8 cellular contexts compared by ENCODE assay signal in genomic region chr10:63629363-63630084, GRCh38.
DNase-seq lines count a peak whose midpoint lies in the region; ATAC-seq, FAIRE-seq and TF ChIP-seq lines count a peak whose summit lies in the region.

No MANE protein-coding gene starts in this region.

- H2AK5ac ChIP-seq in H1 (ENCODE audit: low read depth, low read length) (0 out of 2 replicates have a peak overlapping the region, but pooled peaks have one; percentile 11), mesenchymal stem cell (ENCODE audit: low read length, severe bottlenecking) (peak overlapping the region; percentile 98)

- peak; percentile 53 for ATAC-seq in GM19452 (IDR thresholded peaks at IDR 0.05; ENCODE audit: unreplicated experiment)
- peak; percentile 23 for ATAC-seq in HG03575 (IDR thresholded peaks at IDR 0.05; ENCODE audit: extremely low read depth, insufficient number of reproducible peaks, low FRiP score, unreplicated experiment)

- no peaks in the 10 kb centered on the region for H4K20me1 ChIP-seq in H1 (replicated peaks in 1 of 2; ENCODE audit: control insufficient read depth in 1 of 2, insufficient read depth in 2 of 2, low read length in 2 of 2)

- H3K4me2 ChIP-seq in H1 (ENCODE audit: insufficient read depth in 1 of 2, low read depth in 2 of 2, low read length in 2 of 2) (peak overlapping the region; percentile 70 to 95), mesenchymal stem cell (ENCODE audit: low read length, poor library complexity, severe bottlenecking) (peak overlapping the region; percentile 82)

- H3K23ac ChIP-seq in H1 (ENCODE audit: insufficient read length), result no peak overlapping the region
- H3K23ac ChIP-seq in mesenchymal stem cell (ENCODE audit: low read length in 2 of 2), result peak overlapping the region in 1 of 2 experiments; percentile 72

- H3K4ac ChIP-seq in H1 (replicated peaks; ENCODE audit: insufficient read length, low read depth, low read length) (peak overlapping the region; percentile 89), mesenchymal stem cell (ENCODE audit: low read depth in 1 of 2, low read length in 2 of 2) (peak overlapping the region; percentile 60 to 98)

- H3K4me1 Mint-ChIP-seq in CD4-positive, alpha-beta memory T cell, result peaks cover 17 to 29% (median 22%) of the 10 kb centered on the region in 4 donors

- FAIRE-seq in H1 (lab: Jason Lieb, UNC), result peak; percentile 57

- H3K79me1 ChIP-seq in H1 (ENCODE audit: low read depth, low read length) (no peaks in the 10 kb centered on the region), mesenchymal stem cell (replicated peaks; ENCODE audit: low read length, poor library complexity, severe bottlenecking) (peaks cover 3% of the 10 kb centered on the region)

- 3% methylated on average over 24 of the region's 24 CpGs; no CpG with 5 or more reads in 1 of the 2 experiments for WGBS in H1 (ENCODE audit: extremely low coverage in 1 of 2, insufficient coverage in 1 of 2, insufficient read length in 1 of 2, insufficient replicate concordance in 2 of 2, low coverage in 1 of 2, low lambda C conversion rate in 2 of 2, missing lambda C conversion rate in 1 of 2), 2 experiments
- WGBS in mesenchymal stem cell, result under 1% methylated on average over 24 of the region's 24 CpGs

- peak; percentile 81 to 96 (median 92) for TF ChIP-seq CTCF in H1 (IDR thresholded peaks at IDR 0.05; ENCODE audit: control extremely low read depth in 1 of 3, insufficient read depth in 1 of 3, low read depth in 1 of 3, low read length in 3 of 3)

- no peak overlapping the region for H3K14ac ChIP-seq in H1 (ENCODE audit: insufficient read length)
- H3K14ac ChIP-seq in mesenchymal stem cell (ENCODE audit: low read length in 2 of 2), result peak overlapping the region in 1 of 2 experiments; percentile 26

- H2BK5ac ChIP-seq in H1 (ENCODE audit: low read depth, low read length) (peak overlapping the region; percentile 97), mesenchymal stem cell (ENCODE audit: low read depth, low read length, poor library complexity, severe bottlenecking) (peak overlapping the region; percentile 100)

- POLR2A ChIA-PET in CD4-positive, alpha-beta memory T cell (lab: Charles Lee; ENCODE audit: partially characterized antibody), result interaction anchor here (0.7 to 3.4 kb wide), 11 partner anchors 91 to 497 kb away, joined by 3 to 40 read pairs (median 5); partner anchors contain the start of genes JMJD1C, NRBF2 and REEP3
- POLR2A ChIA-PET in H1 (lab: Charles Lee; ENCODE audit: partially characterized antibody), result interaction anchor here (0.7 to 4.6 kb wide), 45 partner anchors 10 to 472 kb away, joined by 3 to 44 read pairs (median 4); partner anchors contain the start of gene REEP3

- H2BK120ac ChIP-seq in H1 (replicated peaks; ENCODE audit: low read depth, low read length), result peak overlapping the region; percentile 52
- H2BK120ac ChIP-seq in mesenchymal stem cell (ENCODE audit: low read depth, low read length), result peak overlapping the region; percentile 67

- H3K79me2 ChIP-seq in H1 (ENCODE audit: control insufficient read depth in 1 of 2, insufficient read depth in 2 of 2, low read length in 2 of 2), result no peaks in the 10 kb centered on the region

- no peaks in the 10 kb centered on the region for H3K27me3 Mint-ChIP-seq in CD4-positive, alpha-beta memory T cell

- H2BK15ac ChIP-seq in H1 (ENCODE audit: low read length), result peak overlapping the region; percentile 93
- H2BK15ac ChIP-seq in mesenchymal stem cell (ENCODE audit: low read depth, poor library complexity, severe bottlenecking), result peak overlapping the region; percentile 100

- peak overlapping the region; percentile 92 to 97 (median 95) for H3K4me3 Mint-ChIP-seq in CD4-positive, alpha-beta memory T cell

- H3K36me3 ChIP-seq in CD4-positive, alpha-beta memory T cell (ENCODE audit: insufficient read depth, low read length), result no peaks in the 10 kb centered on the region
- H3K36me3 ChIP-seq in H1 (ENCODE audit: control insufficient read depth in 2 of 4, insufficient read depth in 4 of 4, low read length in 3 of 4) (no peaks in the 10 kb centered on the region), mesenchymal stem cell (ENCODE audit: control insufficient read depth in 1 of 2, insufficient read depth in 2 of 2, low read depth in 1 of 2, low read length in 2 of 2) (no peaks in the 10 kb centered on the region)

- CTCF ChIA-PET in CD4-positive, alpha-beta memory T cell (lab: Charles Lee; ENCODE audit: partially characterized antibody), result interaction anchor here (0.7 to 7.7 kb wide), 54 partner anchors 8 to 497 kb away, joined by 3 to 115 read pairs (median 4); partner anchors contain the start of genes JMJD1C and REEP3
- CTCF ChIA-PET in H1 (lab: Charles Lee; ENCODE audit: partially characterized antibody), result interaction anchor here (0.6 to 5.2 kb wide), 48 partner anchors 9 to 513 kb away, joined by 3 to 68 read pairs (median 4); partner anchors contain the start of gene REEP3

- H3K4me1 ChIP-seq in CD4-positive, alpha-beta memory T cell (ENCODE audit: insufficient read depth, low read length), result peaks cover 28% of the 10 kb centered on the region
- H3K4me1 ChIP-seq in H1 (replicated peaks in 1 of 4; ENCODE audit: control insufficient read depth in 3 of 4, insufficient read depth in 4 of 4, low read length in 3 of 4) (peaks cover 11 to 16% (median 13%) of the 10 kb centered on the region in 4 experiments; a peak in 6 of 7 replicates), mesenchymal stem cell (ENCODE audit: control insufficient read depth, insufficient read depth, low read depth, low read length) (peaks cover 7% of the 10 kb centered on the region)

- peak overlapping the region; percentile 88 for H3K56ac ChIP-seq in H1 (replicated peaks; ENCODE audit: insufficient read length, low read depth, low read length)

- DNase-seq in CD4-positive, alpha-beta memory T cell, result peak; percentile 76 to 81 (median 77)
- DNase-seq in NCI-H774 (lab: John Stamatoyannopoulos, UW) (peak; percentile 83), H1 (ENCODE audit: low read depth in 1 of 2, low spot score in 2 of 2) (peak; percentile 90 to 96), mesenchymal stem cell (peak; percentile 97)
- peak; percentile 40 to 54 (median 49) for DNase-seq in activated CD8-positive, alpha-beta memory T cell treated with anti-CD3 and anti-CD28 coated beads for 48 hours (ENCODE audit: low read depth in 2 of 3, low spot score in 2 of 3)
- peak; percentile 53 for DNase-seq in stimulated activated CD8-positive, alpha-beta memory T cell treated with anti-CD3 and anti-CD28 coated beads, Interleukin-12 subunit alpha, Interleukin-12 subunit beta, amount 100 ng/mL, for 24 hours (ENCODE audit: extremely low read depth)

- H2BK12ac ChIP-seq in H1 (ENCODE audit: low read depth, low read length) (peak overlapping the region; percentile 95), mesenchymal stem cell (ENCODE audit: low read length in 2 of 2) (peak overlapping the region in 1 of 2 experiments; percentile 96)

- H3K9ac ChIP-seq in H1 (replicated peaks in 1 of 4; ENCODE audit: extremely low read depth in 1 of 4, low read depth in 3 of 4, low read length in 3 of 4), result peak overlapping the region in 3 of 4 experiments; percentile 19 to 92 (median 90); a peak in 4 of 7 replicates
- peak overlapping the region; percentile 94 for H3K9ac ChIP-seq in mesenchymal stem cell (ENCODE audit: low read length)

- peak overlapping the region; percentile 59 to 70 for H3K4me3 ChIP-seq in CD4-positive, alpha-beta memory T cell (ENCODE audit: low read length in 2 of 2)
- H3K4me3 ChIP-seq in H1 (ENCODE audit: extremely low read depth in 1 of 4, insufficient read depth in 2 of 4, low read depth in 3 of 4, low read length in 4 of 4), result peak overlapping the region; percentile 60 to 80 (median 72)
- peak overlapping the region; percentile 65 to 81 for H3K4me3 ChIP-seq in mesenchymal stem cell (ENCODE audit: insufficient read depth in 1 of 2, low read depth in 1 of 2, low read length in 2 of 2)

- H2BK20ac ChIP-seq in H1 (ENCODE audit: low read length), result peak overlapping the region; percentile 94; the same call in 1 of the 2 replicates

- peak overlapping the region; percentile 58 for H4K91ac ChIP-seq in H1 (replicated peaks; ENCODE audit: insufficient read length, low read length)
- H4K91ac ChIP-seq in mesenchymal stem cell (ENCODE audit: low read length), result peak overlapping the region; percentile 64

- peak in 1 of 2 experiments; percentile 15; a peak in 1 of 3 replicates for TF ChIP-seq POLR2A in H1 (IDR thresholded peaks at IDR 0.05; ENCODE audit: control extremely low read depth in 1 of 2, low read depth in 2 of 2, low read length in 2 of 2)

- H3K27me3 ChIP-seq in CD4-positive, alpha-beta memory T cell (ENCODE audit: insufficient read depth, low read length), result no peaks in the 10 kb centered on the region
- no peaks in the 10 kb centered on the region for H3K27me3 ChIP-seq in H1 (replicated peaks in 1 of 4; ENCODE audit: control insufficient read depth in 3 of 4, extremely low read depth in 1 of 4, insufficient read depth in 3 of 4, low read length in 3 of 4)
- H3K27me3 ChIP-seq in mesenchymal stem cell (ENCODE audit: control insufficient read depth in 1 of 2, insufficient read depth in 1 of 2, low read length in 2 of 2), result no peaks in the 10 kb centered on the region

- intact Hi-C loops in CD4-positive, alpha-beta memory T cell (cut with micrococcal nuclease), result loop anchor here (1.0 to 2.0 kb wide), 8 partner anchors 91 to 812 kb away; partner anchors contain the start of genes JMJD1C and NRBF2

- TF ChIP-seq EP300 in H1 (IDR thresholded peaks at IDR 0.05; ENCODE audit: borderline replicate concordance in 1 of 2, low read depth in 2 of 2, low read length in 2 of 2), result peak in 1 of 2 experiments; percentile 5; a peak in 1 of 3 replicates

- peaks cover 0 to 2% of the 10 kb centered on the region in 2 donors for H3K36me3 Mint-ChIP-seq in CD4-positive, alpha-beta memory T cell

- H4K8ac ChIP-seq in H1 (ENCODE audit: extremely low read depth, insufficient read depth, low read length) (peak overlapping the region; percentile 81; the same call in 1 of the 2 replicates), mesenchymal stem cell (ENCODE audit: low read length) (peak overlapping the region; percentile 59)

- TF ChIP-seq RAD21 in H1 (IDR thresholded peaks at IDR 0.05 in 1 of 2, conservative IDR thresholded peaks at IDR 0.05 in 1 of 2; ENCODE audit: low read depth in 2 of 2, low read length in 2 of 2), result peak; percentile 94 to 95

- H3K9me3 ChIP-seq in CD4-positive, alpha-beta memory T cell (ENCODE audit: control insufficient read depth in 1 of 2, low read length in 2 of 2), result no peaks in the 10 kb centered on the region
- no peaks in the 10 kb centered on the region for H3K9me3 ChIP-seq in H1 (ENCODE audit: insufficient read depth in 2 of 2, low read depth in 1 of 2, low read length in 1 of 2)
- no peaks in the 10 kb centered on the region for H3K9me3 ChIP-seq in mesenchymal stem cell (ENCODE audit: control insufficient read depth, low read length)

- H3K23me2 ChIP-seq in H1 (ENCODE audit: low read depth, low read length), result peaks cover 9% of the 10 kb centered on the region; the same call in 1 of the 2 replicates

- H3K18ac ChIP-seq in H1 (ENCODE audit: extremely low read depth, low read length) (peak overlapping the region; percentile 97), mesenchymal stem cell (ENCODE audit: low read depth in 1 of 2, low read length in 2 of 2) (peak overlapping the region; percentile 77 to 94)

- H3K27ac ChIP-seq in CD4-positive, alpha-beta memory T cell (ENCODE audit: low read depth, low read length), result peak overlapping the region; percentile 55
- H3K27ac ChIP-seq in H1 (ENCODE audit: low read depth, low read length) (peak overlapping the region; percentile 91), mesenchymal stem cell (ENCODE audit: low read length, poor library complexity, severe bottlenecking) (peak overlapping the region; percentile 100)

- no peaks in the 10 kb centered on the region for H3K9me3 Mint-ChIP-seq in CD4-positive, alpha-beta memory T cell

- H2AFZ ChIP-seq in H1 (ENCODE audit: low read length), result peak overlapping the region; percentile 65
- H2AFZ ChIP-seq in mesenchymal stem cell (ENCODE audit: low read depth, low read length), result peak overlapping the region; percentile 67

- H4K5ac ChIP-seq in H1 (ENCODE audit: insufficient read length, low read depth, low read length), result peak overlapping the region; percentile 78

- H3K27ac Mint-ChIP-seq in CD4-positive, alpha-beta memory T cell, result peak overlapping the region; percentile 57 to 96 (median 92)

Comparison
In these comparisons a context has a peak if more than half of its experiments do, and no peak if none do; other contexts are left out.
1. Peak in every context shown above with its lines: DNase-seq, ATAC-seq, H3K4me3 ChIP-seq and H3K27ac ChIP-seq.